In genomic region chr5:108749130-108749861, GRCh38 we compare ENCODE assay signal across 8 cellular contexts. TPM values are rescaled to one million over a fixed set of nuclear protein-coding genes. Genes with fewer than 3 reads are reported as not detected.
DNase-seq lines count a peak whose midpoint lies in the region; ATAC-seq and TF ChIP-seq lines count a peak whose summit lies in the region.

No MANE protein-coding gene starts in this region.

- ATAC-seq in GM19328 (IDR thresholded peaks at IDR 0.05; ENCODE audit: unreplicated experiment) (peak; percentile 30), HG03196 (IDR thresholded peaks at IDR 0.05; ENCODE audit: unreplicated experiment) (peak; percentile 29), left lung (peak; percentile 55)

- peak overlapping the region; percentile 89 to 98 for H3K4me3 ChIP-seq in left lung

- no peaks in the 10 kb centered on the region for H3K9me3 ChIP-seq in left lung

- no peaks in the 10 kb centered on the region for H3K27me3 ChIP-seq in left lung

- peak overlapping the region; percentile 96 to 97 for H3K27ac ChIP-seq in left lung

- H3K36me3 ChIP-seq in left lung: no peaks in the 10 kb centered on the region

- peaks cover 4 to 17% of the 10 kb centered on the region in 2 donors for H3K4me1 ChIP-seq in left lung

- intact Hi-C loops in left lung (cut with DNase I): no loop called here

- in situ Hi-C loops in Caki2 (cut with HindIII; ENCODE audit: low pct_unique_long_range_greater_than_20kb, low sequenced_read_pairs): no loop called here

- DNase-seq in Caki2 (ENCODE audit: low read depth) (peak; percentile 30), SHP77 (lab: John Stamatoyannopoulos, UW) (peak; percentile 25 to 52), cerebellum (ENCODE audit: low spot score) (peak; percentile 15), left lung (no peak), MV-4-11 (lab: John Stamatoyannopoulos, UW) (no peak)
- DNase-seq in stimulated activated CD8-positive, alpha-beta memory T cell treated with anti-CD3 and anti-CD28 coated beads, Interleukin-4, amount 100 ng/mL, for 48 hours: peak; percentile 64

- TF ChIP-seq CTCF in left lung (IDR thresholded peaks at IDR 0.05): no peak

RNA-seq across cellular contexts. Expression of gene FER, which starts 1.6 kb away (rescaled TPM):
- total RNA-seq in Caki2 (2014; rRNA removed; shearing (Covaris generic); ENCODE audit: low replicate concordance): 1.5 and 5.1 TPM in 2 replicates
- total RNA-seq in cerebellum (63.8 TPM), left lung (10 to 100 TPM; 26.0 to 27.0 TPM)

Comparison
In these comparisons a context has a peak if more than half of its experiments do, and no peak if none do; other contexts are left out.
1. DNase-seq: peak in Caki2 (single experiment), SHP77 (2 of 2), cerebellum (single experiment) and stimulated activated CD8-positive, alpha-beta memory T cell treated with anti-CD3 and anti-CD28 coated beads, Interleukin-4, amount 100 ng/mL, for 48 hours (single experiment); none in left lung (0 of 2) and MV-4-11 (single experiment).
2. Peak in every context shown above with its lines, with median percentiles within 50 percentile points of each other: ATAC-seq.